9 cellular contexts compared by ENCODE assay signal in the genomic region with DNA sequence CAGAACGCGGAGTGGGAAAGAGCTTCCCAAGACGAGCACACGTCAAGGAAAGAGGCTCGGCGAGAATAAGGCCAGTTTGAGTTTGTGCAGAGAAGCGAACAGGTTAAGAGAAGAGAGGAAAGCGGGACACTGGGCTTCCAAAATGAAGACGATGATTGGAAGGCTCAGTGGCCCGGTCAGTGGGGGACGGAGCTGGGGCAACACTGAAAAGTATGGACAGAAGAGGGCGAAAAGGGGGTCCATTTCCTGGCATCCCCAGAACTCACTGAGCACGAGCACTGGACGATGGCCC. TPM values are rescaled to one million over a fixed set of nuclear protein-coding genes. Genes with fewer than 3 reads are reported as not detected.
DNase-seq lines count a peak whose midpoint lies in the region; ATAC-seq and TF ChIP-seq lines count a peak whose summit lies in the region.
"Had no signal": no experiment of that assay in that cellular context is flagged by ENCODE, and none has a peak within 500 bp of the region (broad histone marks: within the 10 kb centered on the region; RNA-seq: fewer than 3 reads in every experiment).

No MANE protein-coding gene starts in this region.

- peak overlapping the region; percentile 77 for H3K9ac ChIP-seq in endodermal cell (ENCODE audit: extremely low read depth, low read length, poor library complexity, severe bottlenecking)

- H3K4me3 ChIP-seq in Panc1 (ENCODE audit: low read depth in 2 of 2, low read length in 2 of 2) (peak overlapping the region; percentile 99), endodermal cell (ENCODE audit: low read length) (peak overlapping the region; percentile 100), neuron (ENCODE audit: low read length) (peak overlapping the region; percentile 69)

- intact Hi-C loops in Panc1 (cut with micrococcal nuclease; ENCODE audit: unreplicated experiment), result no loop called here

- ATAC-seq in GM19023 (IDR thresholded peaks at IDR 0.05; ENCODE audit: unreplicated experiment), result peak; percentile 1
- peak; percentile 20 for ATAC-seq in Panc1

- no peaks in the 10 kb centered on the region for H3K27me3 ChIP-seq in Panc1 (ENCODE audit: control insufficient read depth, insufficient read depth, low read length)
- H3K27me3 ChIP-seq in endodermal cell (ENCODE audit: control insufficient read depth, insufficient read depth, low read length, poor library complexity, severe bottlenecking), result no peaks in the 10 kb centered on the region
- no peaks in the 10 kb centered on the region for H3K27me3 ChIP-seq in neuron (ENCODE audit: insufficient read depth, low read length)

- WGBS in endodermal cell (ENCODE audit: insufficient coverage in 1 of 2, insufficient read length in 1 of 2), 2 experiments, result 0 to 1% methylated on average over 8 to 14 of the region's 14 CpGs

- in situ Hi-C loops in Panc1 (cut with HindIII; ENCODE audit: low pct_unique_long_range_greater_than_20kb, low sequenced_read_pairs), result no loop called here

- H3K4me1 ChIP-seq in Panc1 (ENCODE audit: control insufficient read depth, insufficient read depth, low read length) (peaks cover 11% of the 10 kb centered on the region), endodermal cell (ENCODE audit: control insufficient read depth, insufficient read depth, low read length) (peaks cover 2% of the 10 kb centered on the region), neuron (ENCODE audit: insufficient read depth, low read length) (peaks cover 15% of the 10 kb centered on the region)

- peaks cover 14% of the 10 kb centered on the region for H3K4me1 Mint-ChIP-seq in endodermal cell

- H3K27ac ChIP-seq in Panc1 (ENCODE audit: low read length) (peak overlapping the region; percentile 98), endodermal cell (ENCODE audit: low read depth, low read length) (peak overlapping the region; percentile 42)

- H3K36me3 Mint-ChIP-seq in endodermal cell (ENCODE audit: low read depth), result peaks cover 31% of the 10 kb centered on the region

- H3K4me3 Mint-ChIP-seq in endodermal cell, result peak overlapping the region; percentile 100

- peaks cover 34% of the 10 kb centered on the region for H3K36me3 ChIP-seq in Panc1 (ENCODE audit: control insufficient read depth, insufficient read depth, low read length)
- peaks cover 34% of the 10 kb centered on the region for H3K36me3 ChIP-seq in endodermal cell (ENCODE audit: control insufficient read depth, insufficient read depth, low read length)
- H3K36me3 ChIP-seq in neuron (ENCODE audit: insufficient read depth, low read length), result peaks cover 33% of the 10 kb centered on the region

- POLR2A ChIA-PET in Panc1 (lab: Charles Lee), result interaction anchor here (0.6 kb wide), 2 partner anchors 11 to 34 kb away, joined by 3 to 4 read pairs; no protein-coding TSS in a partner anchor

- H3K27ac Mint-ChIP-seq in endodermal cell, result peak overlapping the region; percentile 96

- H2AFZ ChIP-seq in neuron (ENCODE audit: low read depth, low read length), result peak overlapping the region; percentile 7

- no peaks in the 10 kb centered on the region for H3K27me3 Mint-ChIP-seq in endodermal cell (ENCODE audit: insufficient read depth)

- no peak for TF ChIP-seq CTCF in Panc1 (IDR thresholded peaks at IDR 0.05)
- no peak for TF ChIP-seq CTCF in endodermal cell (conservative IDR thresholded peaks at IDR 0.05)

- no peaks in the 10 kb centered on the region for H3K9me3 Mint-ChIP-seq in endodermal cell

- BruUV-seq in Panc1 (replicated peaks; lab: Mats Ljungman, UMichigan), result no TSS peak

- CTCF ChIA-PET in Panc1 (lab: Charles Lee), result interaction anchor here (0.7 kb wide), 1 partner anchor 70 kb away, joined by 3 read pairs; no protein-coding TSS in a partner anchor

- DNase-seq in Panc1 (ENCODE audit: low read depth, low spot score) (no peak), endodermal cell (no peak), 8988T (no peak), retina (no peak), LoVo (ENCODE audit: low spot score) (no peak), HuH-7.5 (ENCODE audit: low spot score) (no peak)

- no peaks in the 10 kb centered on the region for H3K9me3 ChIP-seq in Panc1 (ENCODE audit: control insufficient read depth, insufficient read depth, low read depth, low read length)
- H3K9me3 ChIP-seq in endodermal cell (ENCODE audit: control insufficient read depth, low read length), result no peaks in the 10 kb centered on the region
- no peaks in the 10 kb centered on the region for H3K9me3 ChIP-seq in neuron (ENCODE audit: low read length)

RNA-seq across cellular contexts. Expression of gene CCT3, which starts 0.3 kb away (rescaled TPM):
- total RNA-seq in Panc1 (2021; ENCODE audit: unreplicated experiment) (451 TPM), endodermal cell (100 to 1,000 TPM; 323 to 351 TPM)
- polyA plus RNA-seq in Panc1 (2012; ENCODE audit: insufficient read length), result 497 TPM
- polyA plus RNA-seq in endodermal cell (2013, experiment 1 of 2), result 255 TPM
- 247 TPM for polyA plus RNA-seq in endodermal cell (2013, experiment 2 of 2)

RNA-seq across cellular contexts. Expression of gene TSACC, which starts 0.5 kb away (rescaled TPM):
- 3.6 TPM for total RNA-seq in Panc1 (2021; ENCODE audit: unreplicated experiment)
- polyA plus RNA-seq in Panc1 (2012; ENCODE audit: insufficient read length), result 2.2 TPM
- total RNA-seq in endodermal cell, result 1 to 10 TPM in 1 of 2 donors, under 1 TPM in 1; 0.62 to 1.6 TPM
- polyA plus RNA-seq in endodermal cell (2013, experiment 1 of 2), result not detected
- 1.2 TPM for polyA plus RNA-seq in endodermal cell (2013, experiment 2 of 2)
- total RNA-seq: T-helper 1 cell treated with Interleukin-12 subunit alpha and Interleukin-12 subunit beta and Interleukin-4 antibody, amounts not matched to agents 30 ng/mL and 1 ng/mL, for 36 hours had no signal

RNA-seq across cellular contexts. Expression of gene RHBG, which starts 31.2 kb away (rescaled TPM):
- total RNA-seq in Panc1 (2021; ENCODE audit: unreplicated experiment) (0.28 TPM), endodermal cell (1 to 10 TPM; 3.9 to 4.0 TPM)
- polyA plus RNA-seq in Panc1 (2012; ENCODE audit: insufficient read length), result not detected
- 0.50 TPM for polyA plus RNA-seq in endodermal cell (2013, experiment 1 of 2)
- polyA plus RNA-seq in endodermal cell (2013, experiment 2 of 2), result 0.33 TPM
- total RNA-seq: T-helper 1 cell treated with Interleukin-12 subunit alpha and Interleukin-12 subunit beta and Interleukin-4 antibody, amounts not matched to agents 30 ng/mL and 1 ng/mL, for 36 hours had no signal

RNA-seq across cellular contexts. Expression of gene VHLL, which starts 38.7 kb away (rescaled TPM):
- total RNA-seq in Panc1 (2021; ENCODE audit: unreplicated experiment) (0.28 TPM), endodermal cell (not detected)
- not detected for polyA plus RNA-seq in Panc1 (2012; ENCODE audit: insufficient read length)
- not detected for polyA plus RNA-seq in endodermal cell (2013, experiment 1 of 2)
- polyA plus RNA-seq in endodermal cell (2013, experiment 2 of 2), result not detected
- total RNA-seq: T-helper 1 cell treated with Interleukin-12 subunit alpha and Interleukin-12 subunit beta and Interleukin-4 antibody, amounts not matched to agents 30 ng/mL and 1 ng/mL, for 36 hours had no signal

RNA-seq across cellular contexts. Expression of gene GLMP, which starts 42.4 kb away (rescaled TPM):
- total RNA-seq in Panc1 (2021; ENCODE audit: unreplicated experiment), result 60.2 TPM
- polyA plus RNA-seq in Panc1 (2012; ENCODE audit: insufficient read length), result 59.7 TPM
- total RNA-seq in endodermal cell, result 10 to 100 TPM; 70.3 to 85.1 TPM
- 49.9 TPM for polyA plus RNA-seq in endodermal cell (2013, experiment 1 of 2)
- polyA plus RNA-seq in endodermal cell (2013, experiment 2 of 2), result 39.7 TPM
